In genomic region chr15:80160570-80161156, GRCh38 we compare ENCODE assay signal across 8 cellular contexts. TPM values are rescaled to one million over a fixed set of nuclear protein-coding genes. Genes with fewer than 3 reads are reported as not detected.
DNase-seq lines count a peak whose midpoint lies in the region; ATAC-seq, FAIRE-seq and TF ChIP-seq lines count a peak whose summit lies in the region.

No MANE protein-coding gene starts in this region.

- H2AFZ ChIP-seq in H1 (ENCODE audit: low read length) = no peak overlapping the region

- H2AK5ac ChIP-seq in H1 (ENCODE audit: low read depth, low read length) = no peak overlapping the region

- no peak for TF ChIP-seq POLR2A in H1 (IDR thresholded peaks at IDR 0.05; ENCODE audit: control extremely low read depth in 1 of 2, low read depth in 2 of 2, low read length in 2 of 2)

- CTCF ChIA-PET in H1 (lab: Charles Lee; ENCODE audit: partially characterized antibody) (interaction anchor here (1.2 to 1.5 kb wide), 4 partner anchors 13 to 72 kb away, joined by 3 to 7 read pairs (median 5); no protein-coding TSS in a partner anchor), Calu3 (lab: Charles Lee) (no interaction called here)

- H3K27me3 ChIP-seq in H1 (replicated peaks in 1 of 4; ENCODE audit: control insufficient read depth in 3 of 4, extremely low read depth in 1 of 4, insufficient read depth in 3 of 4, low read length in 3 of 4) (no peaks in the 10 kb centered on the region), muscle layer of colon (ENCODE audit: control insufficient read depth in 1 of 2, insufficient read depth in 2 of 2, low read length in 2 of 2) (no peaks in the 10 kb centered on the region)

- H2BK120ac ChIP-seq in H1 (replicated peaks; ENCODE audit: low read depth, low read length) = no peak overlapping the region

- peak; percentile 60 for DNase-seq in stimulated activated CD4-positive, alpha-beta T cell treated with anti-CD3 and anti-CD28 coated beads, Interleukin-15, amount 100 ng/mL, for 24 hours
- DNase-seq in stimulated activated CD4-positive, alpha-beta T cell treated with anti-CD3 and anti-CD28 coated beads, Interleukin-4, amount 100 ng/mL, for 1 hour = no peak
- DNase-seq in SIG-M5 treated with dmso at 0.1 percent for 504 hours (lab: John Stamatoyannopoulos, UW; ENCODE audit: unreplicated experiment) = peak; percentile 95
- no peak for DNase-seq in H1 (ENCODE audit: low read depth in 1 of 2, low spot score in 2 of 2)
- DNase-seq in NCI-H146 (lab: John Stamatoyannopoulos, UW) = no peak
- DNase-seq in Calu3 = no peak

- H3K4ac ChIP-seq in H1 (replicated peaks; ENCODE audit: insufficient read length, low read depth, low read length) = no peak overlapping the region

- H3K4me1 ChIP-seq in H1 (replicated peaks in 1 of 4; ENCODE audit: control insufficient read depth in 3 of 4, insufficient read depth in 4 of 4, low read length in 3 of 4) (no peaks in the 10 kb centered on the region; a peak in 2 of 7 replicates), muscle layer of colon (ENCODE audit: insufficient read depth, low read length) (peaks cover 29% of the 10 kb centered on the region)

- H4K8ac ChIP-seq in H1 (ENCODE audit: extremely low read depth, insufficient read depth, low read length) = no peak overlapping the region

- ATAC-seq in HG02973 (IDR thresholded peaks at IDR 0.05; ENCODE audit: unreplicated experiment) = peak; percentile 66

- H3K27ac ChIP-seq in H1 (ENCODE audit: low read depth, low read length) (no peak overlapping the region), muscle layer of colon (ENCODE audit: low read depth, low read length) (peak overlapping the region; percentile 35)

- H3K9ac ChIP-seq in H1 (replicated peaks in 1 of 4; ENCODE audit: extremely low read depth in 1 of 4, low read depth in 3 of 4, low read length in 3 of 4) (no peak overlapping the region), muscle layer of colon (ENCODE audit: low read length) (no peak overlapping the region)

- H3K27ac Mint-ChIP-seq in Calu3 (ENCODE audit: unreplicated experiment) = no peak overlapping the region

- no peak overlapping the region for H4K91ac ChIP-seq in H1 (replicated peaks; ENCODE audit: insufficient read length, low read length)

- no peaks in the 10 kb centered on the region for H3K27me3 Mint-ChIP-seq in Calu3 (ENCODE audit: unreplicated experiment)

- BruUV-seq in Calu3 (replicated peaks; lab: Mats Ljungman, UMichigan) = no TSS peak

- TF ChIP-seq RAD21 in H1 (IDR thresholded peaks at IDR 0.05 in 1 of 2, conservative IDR thresholded peaks at IDR 0.05 in 1 of 2; ENCODE audit: low read depth in 2 of 2, low read length in 2 of 2) = no peak

- H3K36me3 ChIP-seq in H1 (ENCODE audit: control insufficient read depth in 2 of 4, insufficient read depth in 4 of 4, low read length in 3 of 4) (peaks cover 2 to 11% (median 4%) of the 10 kb centered on the region in 4 experiments; a peak in 4 of 8 replicates), muscle layer of colon (ENCODE audit: insufficient read depth, low read length) (peaks cover 14% of the 10 kb centered on the region)

- H3K9me3 Mint-ChIP-seq in Calu3 (ENCODE audit: low read depth, unreplicated experiment) = no peaks in the 10 kb centered on the region

- no peak for TF ChIP-seq EP300 in H1 (IDR thresholded peaks at IDR 0.05; ENCODE audit: borderline replicate concordance in 1 of 2, low read depth in 2 of 2, low read length in 2 of 2)

- H3K36me3 Mint-ChIP-seq in Calu3 (ENCODE audit: insufficient read depth, unreplicated experiment) = no peaks in the 10 kb centered on the region

- H3K18ac ChIP-seq in H1 (ENCODE audit: extremely low read depth, low read length) = no peak overlapping the region

- no peak for TF ChIP-seq CTCF in H1 (IDR thresholded peaks at IDR 0.05; ENCODE audit: control extremely low read depth in 1 of 3, insufficient read depth in 1 of 3, low read depth in 1 of 3, low read length in 3 of 3)
- no peak for TF ChIP-seq CTCF in Calu3 (IDR thresholded peaks at IDR 0.05; ENCODE audit: unreplicated experiment)

- H2BK20ac ChIP-seq in H1 (ENCODE audit: low read length) = no peak overlapping the region

- no peak overlapping the region for H2BK15ac ChIP-seq in H1 (ENCODE audit: low read length)

- H3K79me2 ChIP-seq in H1 (ENCODE audit: control insufficient read depth in 1 of 2, insufficient read depth in 2 of 2, low read length in 2 of 2) = no peaks in the 10 kb centered on the region

- 92% methylated on average over 7 of the region's 7 CpGs; no CpG with 5 or more reads in 1 of the 2 experiments for WGBS in H1 (ENCODE audit: extremely low coverage in 1 of 2, insufficient coverage in 1 of 2, insufficient read length in 1 of 2, insufficient replicate concordance in 2 of 2, low coverage in 1 of 2, low lambda C conversion rate in 2 of 2, missing lambda C conversion rate in 1 of 2), 2 experiments

- no peak overlapping the region for H3K4me2 ChIP-seq in H1 (ENCODE audit: insufficient read depth in 1 of 2, low read depth in 2 of 2, low read length in 2 of 2)

- H3K79me1 ChIP-seq in H1 (ENCODE audit: low read depth, low read length) = no peaks in the 10 kb centered on the region

- intact Hi-C loops in Calu3 (cut with micrococcal nuclease; ENCODE audit: unreplicated experiment) = no loop called here

- H3K9me3 ChIP-seq in H1 (ENCODE audit: insufficient read depth in 2 of 2, low read depth in 1 of 2, low read length in 1 of 2) (no peaks in the 10 kb centered on the region), muscle layer of colon (ENCODE audit: low read length) (no peaks in the 10 kb centered on the region)

- no peak overlapping the region for H3K56ac ChIP-seq in H1 (replicated peaks; ENCODE audit: insufficient read length, low read depth, low read length)

- POLR2A ChIA-PET in H1 (lab: Charles Lee; ENCODE audit: partially characterized antibody) = interaction anchor here (1.2 to 1.5 kb wide), 2 partner anchors 11 to 101 kb away, joined by 4 to 6 read pairs; partner anchors contain the start of gene ZFAND6

- H2BK5ac ChIP-seq in H1 (ENCODE audit: low read depth, low read length) = peak overlapping the region; percentile 49; the same call in 1 of the 2 replicates

- no peaks in the 10 kb centered on the region for H4K20me1 ChIP-seq in H1 (replicated peaks in 1 of 2; ENCODE audit: control insufficient read depth in 1 of 2, insufficient read depth in 2 of 2, low read length in 2 of 2)

- H3K4me1 Mint-ChIP-seq in Calu3 (ENCODE audit: low read depth, unreplicated experiment) = no peaks in the 10 kb centered on the region

- H2BK12ac ChIP-seq in H1 (ENCODE audit: low read depth, low read length) = no peak overlapping the region

- H3K4me3 ChIP-seq in H1 (ENCODE audit: extremely low read depth in 1 of 4, insufficient read depth in 2 of 4, low read depth in 3 of 4, low read length in 4 of 4) (no peak overlapping the region), muscle layer of colon (ENCODE audit: low read depth in 1 of 2, low read length in 2 of 2) (no peak overlapping the region)

- FAIRE-seq in H1 (lab: Jason Lieb, UNC) = no peak

- H3K23ac ChIP-seq in H1 (ENCODE audit: insufficient read length) = no peak overlapping the region

- H3K4me3 Mint-ChIP-seq in Calu3 (ENCODE audit: low read depth, unreplicated experiment) = no peak overlapping the region

- H3K23me2 ChIP-seq in H1 (ENCODE audit: low read depth, low read length) = no peaks in the 10 kb centered on the region

- H4K5ac ChIP-seq in H1 (ENCODE audit: insufficient read length, low read depth, low read length) = no peak overlapping the region

- H3K14ac ChIP-seq in H1 (ENCODE audit: insufficient read length) = no peak overlapping the region

TF ChIP-seq in H1, 55 proteins besides CTCF, POLR2A, EP300 and RAD21:
- no peak for TF ChIP-seq GABPA (IDR thresholded peaks at IDR 0.05; ENCODE audit: borderline replicate concordance, insufficient read depth, low read length)
- TF ChIP-seq TAF7 (optimal IDR thresholded peaks at IDR 0.05; ENCODE audit: borderline replicate concordance, low read depth, low read length) = no peak
- no peak for TF ChIP-seq USF2 (IDR thresholded peaks at IDR 0.05; ENCODE audit: low read length)
- no peak for TF ChIP-seq CHD2 (IDR thresholded peaks at IDR 0.05; ENCODE audit: low read length)
- TF ChIP-seq SIN3A (conservative IDR thresholded peaks at IDR 0.05 in 1 of 2, IDR thresholded peaks at IDR 0.05 in 1 of 2; ENCODE audit: low read depth in 1 of 2, low read length in 2 of 2) = no peak
- TF ChIP-seq YY1 (IDR thresholded peaks at IDR 0.05; ENCODE audit: low read depth, low read length) = no peak
- 0 out of 2 replicates have a peak, but pooled peaks have one; percentile 24 for TF ChIP-seq BACH1 (IDR thresholded peaks at IDR 0.05; ENCODE audit: low read length)
TF ChIP-seq in H1: peak in this region for 1.

RNA-seq across cellular contexts. Expression of gene FAH, which starts 7.9 kb away (rescaled TPM):
- total RNA-seq in H1 (2021; fragmentation: NEBNext Ultra II Directional; extraction: Animal tissue kit (Norgen Biotek cat#: 25700)) = 19.0 and 21.7 TPM in 2 replicates
- polyA plus RNA-seq in H1 (2011; rRNA removed) = 20.0 and 26.6 TPM in 2 replicates
- 22.0 TPM for polyA plus RNA-seq in H1 (2011; cell fraction: cytosol; rRNA removed)
- polyA plus RNA-seq in H1 (2011; cell fraction: nucleus; rRNA removed) = 76.4 TPM
- polyA plus RNA-seq in H1 (2012, experiment 1 of 2) = 20.1 to 35.2 TPM (median 27.3 TPM) in 4 replicates
- polyA plus RNA-seq in H1 (2012, experiment 2 of 2) = 26.1 TPM
- 17.0 TPM for polyA plus RNA-seq in H1 (2013, experiment 1 of 2)
- 13.7 TPM for polyA plus RNA-seq in H1 (2013, experiment 2 of 2)
- 43.9 and 46.3 TPM in 2 replicates for polyA minus RNA-seq in H1 (2011; rRNA and poly(A)+ RNA removed)
- 20.6 TPM for polyA minus RNA-seq in H1 (2011; cell fraction: cytosol; rRNA and poly(A)+ RNA removed)
- 29.4 TPM for polyA minus RNA-seq in H1 (2011; cell fraction: nucleus; rRNA and poly(A)+ RNA removed)
- 25.9 and 26.1 TPM in 2 replicates for total RNA-seq in Calu3 (2022)

Comparison
In these comparisons a context has a peak if more than half of its experiments do, and no peak if none do; other contexts are left out.
1. DNase-seq: peak in stimulated activated CD4-positive, alpha-beta T cell treated with anti-CD3 and anti-CD28 coated beads, Interleukin-15, amount 100 ng/mL, for 24 hours (single experiment) and SIG-M5 treated with dmso at 0.1 percent for 504 hours (single experiment); none in stimulated activated CD4-positive, alpha-beta T cell treated with anti-CD3 and anti-CD28 coated beads, Interleukin-4, amount 100 ng/mL, for 1 hour (single experiment), H1 (0 of 2), NCI-H146 (single experiment) and Calu3 (single experiment).